18 cellular contexts compared by ENCODE assay signal in the genomic region with DNA sequence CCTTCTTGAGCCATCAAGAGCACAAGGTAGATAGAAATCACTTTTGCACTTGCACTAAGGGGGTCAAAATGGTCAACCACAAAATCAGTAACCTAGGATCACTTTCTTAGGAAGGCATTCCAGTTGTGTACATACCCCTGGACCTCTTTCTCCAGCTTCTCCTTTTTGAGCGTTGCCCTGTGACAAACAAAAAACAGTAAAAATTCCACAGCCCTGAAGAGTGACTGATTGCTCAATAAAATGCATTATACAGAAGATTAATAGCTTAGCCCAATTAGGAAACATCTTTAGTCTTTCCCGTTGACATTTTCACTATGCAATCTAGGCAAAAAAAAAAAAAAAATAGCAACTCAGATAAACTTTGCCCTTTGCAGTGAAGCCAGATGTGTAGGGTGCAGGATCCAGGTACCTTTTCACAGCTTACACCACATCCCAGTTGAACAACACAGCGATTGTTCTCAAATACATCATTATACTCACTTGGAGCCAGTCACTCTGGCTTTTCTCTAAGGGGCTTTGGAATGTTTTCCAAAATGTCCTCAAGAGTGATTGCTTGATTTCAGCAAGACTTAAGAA. TPM values are rescaled to one million over a fixed set of nuclear protein-coding genes. Genes with fewer than 3 reads are reported as not detected.
DNase-seq lines count a peak whose midpoint lies in the region; ATAC-seq, FAIRE-seq and TF ChIP-seq lines count a peak whose summit lies in the region.
"Had no signal": no experiment of that assay in that cellular context is flagged by ENCODE, and none has a peak within 500 bp of the region (broad histone marks: within the 10 kb centered on the region; RNA-seq: fewer than 3 reads in every experiment).

No MANE protein-coding gene starts in this region.

- peak overlapping the region in 1 of 2 experiments; percentile 61; a peak in 3 of 6 replicates for H3K27ac ChIP-seq in A549
- H3K27ac ChIP-seq: BLaER1 had no signal

- H3K4me3 ChIP-seq in A549 (no peak overlapping the region), fibroblast of the aortic adventitia (ENCODE audit: low read depth, low read length) (no peak overlapping the region)
- H3K4me3 ChIP-seq: BLaER1 had no signal

- POLR2A ChIA-PET in A549 (lab: Yijun Ruan, JAX) (no interaction called here), HEK293T (lab: Yijun Ruan, JAX) (no interaction called here)

- WGBS in A549 (ENCODE audit: missing lambda C conversion rate), result 40% methylated on average over 3 of the region's 3 CpGs

- FAIRE-seq in A549 (lab: Jason Lieb, UNC), result no peak

- peaks cover 61% of the 10 kb centered on the region for H3K4me1 Mint-ChIP-seq in progenitor cell of endocrine pancreas (ENCODE audit: low read depth)
- H3K4me1 Mint-ChIP-seq: CD8-positive, alpha-beta memory T cell had no signal

- peaks cover 4% of the 10 kb centered on the region for H3K9me3 Mint-ChIP-seq in progenitor cell of endocrine pancreas (ENCODE audit: low read depth)
- H3K9me3 Mint-ChIP-seq: CD8-positive, alpha-beta memory T cell had no signal

- TF ChIP-seq POLR2A in A549 (IDR thresholded peaks at IDR 0.05; ENCODE audit: low read length), result no peak

- TF ChIP-seq RAD21 in A549 (conservative IDR thresholded peaks at IDR 0.05 in 1 of 2, IDR thresholded peaks at IDR 0.05 in 1 of 2), result no peak

- no peaks in the 10 kb centered on the region for H3K27me3 Mint-ChIP-seq in progenitor cell of endocrine pancreas

- CTCF ChIA-PET in A549 (lab: Yijun Ruan, JAX), result interaction anchor here (1.3 kb wide), 1 partner anchor 12 kb away, joined by 3 read pairs; no protein-coding TSS in a partner anchor
- CTCF ChIA-PET in HEK293T (lab: Yijun Ruan, JAX), result no interaction called here

- H3K4me2 ChIP-seq in A549, result peak overlapping the region; percentile 36
- H3K4me2 ChIP-seq: BLaER1 had no signal

- DNase-seq in A549 (ENCODE audit: low read depth in 1 of 2, low spot score in 1 of 2) (no peak), HEK293T (ENCODE audit: extremely low spot score) (no peak), fibroblast of the aortic adventitia (ENCODE audit: low read depth) (peak; percentile 24), progenitor cell of endocrine pancreas (ENCODE audit: low spot score, unreplicated experiment) (no peak), hippocampal formation (lab: John Stamatoyannopoulos, UW) (no peak), hypothalamus (lab: John Stamatoyannopoulos, UW) (no peak)
- DNase-seq in activated CD4-positive, alpha-beta T cell treated with anti-CD3 and anti-CD28 coated beads for 1 hour, result no peak
- DNase-seq: CD8-positive, alpha-beta memory T cell; DMS 273 treated with DMSO at 0.1 percent for 48 hours; EL; Karpas-422; NCI-H1417 treated with DMSO at 0.1 percent for 48 hours; NCI-H2081; NCI-H524; OCI-M1; RPMI8226 had no signal

- no peak for ATAC-seq in A549

- no peak overlapping the region for H3K4me3 Mint-ChIP-seq in progenitor cell of endocrine pancreas (ENCODE audit: low read depth)
- H3K4me3 Mint-ChIP-seq: CD8-positive, alpha-beta memory T cell had no signal

- no peak for TF ChIP-seq CTCF in A549 (IDR thresholded peaks at IDR 0.05)
- no peak for TF ChIP-seq CTCF in fibroblast of the aortic adventitia (IDR thresholded peaks at IDR 0.05; ENCODE audit: insufficient read depth, low read length)
- TF ChIP-seq CTCF in progenitor cell of endocrine pancreas (IDR thresholded peaks at IDR 0.05; ENCODE audit: unreplicated experiment), result no peak

- peak overlapping the region; percentile 84 for H3K27ac Mint-ChIP-seq in progenitor cell of endocrine pancreas
- H3K27ac Mint-ChIP-seq: CD8-positive, alpha-beta memory T cell had no signal

- TF ChIP-seq EP300 in A549 (IDR thresholded peaks at IDR 0.05), result no peak

- H3K36me3 Mint-ChIP-seq in progenitor cell of endocrine pancreas (ENCODE audit: insufficient read depth), result peaks cover 6% of the 10 kb centered on the region
- H3K36me3 Mint-ChIP-seq: CD8-positive, alpha-beta memory T cell had no signal

- H3K4me1 ChIP-seq in A549, result peaks cover 49% of the 10 kb centered on the region
- H3K4me1 ChIP-seq: BLaER1 had no signal

- no peaks in the 10 kb centered on the region for H3K9me3 ChIP-seq in A549
- H3K9me3 ChIP-seq: BLaER1 had no signal

TF ChIP-seq in A549, 52 proteins besides CTCF, POLR2A, EP300 and RAD21:
- TF ChIP-seq HOXB13 (CRISPR knock-in tag; IDR thresholded peaks at IDR 0.05; ENCODE audit: low read depth) (no peak), CEBPB (IDR thresholded peaks at IDR 0.05) (peak; percentile 20 to 43; a peak in 2 of 4 replicates)

TF ChIP-seq in HEK293T, 16 proteins besides CTCF, POLR2A, EP300 and RAD21:
- no peak for TF ChIP-seq ZNF384 (IDR thresholded peaks at IDR 0.05)
- no peak for TF ChIP-seq FOXK2 (IDR thresholded peaks at IDR 0.05)
- no peak for TF ChIP-seq ARNT (IDR thresholded peaks at IDR 0.05)
- no peak for TF ChIP-seq HDGF (IDR thresholded peaks at IDR 0.05; ENCODE audit: borderline replicate concordance)
- 0 out of 2 replicates have a peak, but pooled peaks have one; percentile 29 for TF ChIP-seq PKNOX1 (IDR thresholded peaks at IDR 0.05)
- TF ChIP-seq LEF1 (IDR thresholded peaks at IDR 0.05; ENCODE audit: borderline replicate concordance), result no peak
- TF ChIP-seq BHLHE40 (IDR thresholded peaks at IDR 0.05; ENCODE audit: borderline replicate concordance), result no peak
TF ChIP-seq in HEK293T: peak in this region for 1.

RNA-seq across cellular contexts. Expression of gene COL28A1, which starts 17.9 kb away (rescaled TPM):
- polyA plus RNA-seq in A549 (2011; rRNA removed) (0.08 and 0.13 TPM in 2 replicates), A549 (2017; fragmentation: RNase III; extraction: RNeasy Plus Mini Kit Qiagen cat#74134 plus additional on column Dnase treatment) (0.14 to 0.22 TPM (median 0.17 TPM) in 3 replicates)
- polyA plus RNA-seq in A549 (2012; cell fraction: cytosol; rRNA removed), result 0.04 and 0.11 TPM in 2 replicates
- polyA plus RNA-seq in A549 (2012; cell fraction: nucleus; rRNA removed), result 0.09 and 0.12 TPM in 2 replicates
- polyA minus RNA-seq in A549 (2011; rRNA and poly(A)+ RNA removed), result 0.17 TPM in 1 of 2 replicates, not detected in the other
- total RNA-seq in fibroblast of the aortic adventitia (ENCODE audit: low replicate concordance) (0.09 TPM in 1 of 2 replicates, not detected in the other), progenitor cell of endocrine pancreas (17.3 and 18.3 TPM in 2 replicates)
- total RNA-seq: CD8-positive, alpha-beta memory T cell; H4 had no signal
- polyA plus RNA-seq: CD8-positive, alpha-beta memory T cell had no signal

RNA-seq across cellular contexts. Expression of gene MIOS, which starts 48.9 kb away (rescaled TPM):
- polyA plus RNA-seq in A549 (2011; rRNA removed), result 45.4 and 49.1 TPM in 2 replicates
- 10.1 and 11.8 TPM in 2 replicates for polyA plus RNA-seq in A549 (2012; cell fraction: cytosol; rRNA removed)
- 9.2 and 13.2 TPM in 2 replicates for polyA plus RNA-seq in A549 (2012; cell fraction: nucleus; rRNA removed)
- 19.1 to 21.3 TPM (median 20.3 TPM) in 3 replicates for polyA plus RNA-seq in A549 (2017; fragmentation: RNase III; extraction: RNeasy Plus Mini Kit Qiagen cat#74134 plus additional on column Dnase treatment)
- 21.8 and 27.4 TPM in 2 replicates for polyA minus RNA-seq in A549 (2011; rRNA and poly(A)+ RNA removed)
- total RNA-seq in fibroblast of the aortic adventitia (ENCODE audit: low replicate concordance), result 30.9 and 46.6 TPM in 2 replicates
- total RNA-seq in progenitor cell of endocrine pancreas, result 62.0 and 62.3 TPM in 2 replicates

Comparison
In these comparisons a context has a peak if more than half of its experiments do, and no peak if none do; other contexts are left out.
1. RNA of gene COL28A1, which starts 17.9 kb away (total RNA-seq): 17.3 to 18.3 TPM in progenitor cell of endocrine pancreas; 0.09 TPM in fibroblast of the aortic adventitia; every median in the first group is over 10 times any median in the second.